In the genomic region with DNA sequence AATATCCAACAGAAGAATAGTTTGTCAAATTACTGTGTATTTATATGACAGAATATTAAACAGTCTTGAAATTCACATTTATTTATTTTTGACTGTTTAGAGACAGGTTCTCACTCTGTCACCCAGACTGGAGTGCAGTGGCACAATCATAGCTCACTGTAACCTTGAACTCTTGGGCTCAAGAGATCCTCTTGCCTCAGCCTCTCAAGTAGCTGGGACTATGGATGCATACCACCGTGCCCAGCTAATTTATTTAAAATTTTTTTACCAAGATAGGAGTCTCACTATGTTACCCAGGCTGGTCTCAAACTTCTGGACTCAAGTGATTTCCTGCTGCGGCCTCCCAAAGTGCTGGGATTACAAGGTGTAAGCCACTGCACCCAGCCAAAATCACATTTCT, we compare ENCODE assay signal across 8 cellular contexts. TPM values are rescaled to one million over a fixed set of nuclear protein-coding genes. Genes with fewer than 3 reads are reported as not detected.
"Had no signal": no experiment of that assay in that cellular context is flagged by ENCODE, and none has a peak within 500 bp of the region (broad histone marks: within the 10 kb centered on the region; RNA-seq: fewer than 3 reads in every experiment).

No MANE protein-coding gene starts in this region.

- FAIRE-seq: HTR-8/SVneo, K562 had no signal

- H3K27ac ChIP-seq: HL-60 had no signal

- ATAC-seq: K562 had no signal

- DNase-seq: IMR-90, KBM-7, KG1 had no signal

- H3K4me3 ChIP-seq: K562 had no signal

RNA-seq across cellular contexts. Expression of a gene that starts 57.4 kb away (rescaled TPM):
- total RNA-seq: HT-29, HT1080 had no signal
